In genomic region chr18:12394428-12394827, GRCh38 we compare ENCODE assay signal across 10 cellular contexts. TPM values are rescaled to one million over a fixed set of nuclear protein-coding genes. Genes with fewer than 3 reads are reported as not detected.
A peak's percentile ranks its signal among the peaks of the same experiment; 100 is the strongest.
DNase-seq lines count a peak whose midpoint lies in the region; ATAC-seq and TF ChIP-seq lines count a peak whose summit lies in the region.
"Had no signal": no experiment of that assay in that cellular context is flagged by ENCODE, and none has a peak within 500 bp of the region (broad histone marks: within the 10 kb centered on the region; RNA-seq: fewer than 3 reads in every experiment).

No MANE protein-coding gene starts in this region.

- no peak overlapping the region for H3K9ac ChIP-seq in KMS-11

- H3K4me2 ChIP-seq in KMS-11, result no peak overlapping the region

- no peaks in the 10 kb centered on the region for H3K9me3 ChIP-seq in body of pancreas
- H3K9me3 ChIP-seq in naive thymus-derived CD4-positive, alpha-beta T cell (ENCODE audit: control insufficient read depth in 2 of 3, low read length in 3 of 3), result no peaks in the 10 kb centered on the region

- no peak overlapping the region for H3K27ac Mint-ChIP-seq in naive thymus-derived CD4-positive, alpha-beta T cell
- no peak overlapping the region for H3K27ac Mint-ChIP-seq in effector memory CD8-positive, alpha-beta T cell

- no peak for TF ChIP-seq POLR2A in body of pancreas (IDR thresholded peaks at IDR 0.05)

- no peak overlapping the region for H2AFZ ChIP-seq in KMS-11 (ENCODE audit: low read depth)

- H3K4me1 Mint-ChIP-seq in naive thymus-derived CD4-positive, alpha-beta T cell, result peaks cover 0 to 3% (median 0%) of the 10 kb centered on the region in 7 donors
- no peaks in the 10 kb centered on the region for H3K4me1 Mint-ChIP-seq in effector memory CD8-positive, alpha-beta T cell (ENCODE audit: low read depth in 2 of 2)

- no peaks in the 10 kb centered on the region for H3K27me3 ChIP-seq in KMS-11 (ENCODE audit: insufficient read depth, low read depth)
- H3K27me3 ChIP-seq in body of pancreas, result no peaks in the 10 kb centered on the region
- no peaks in the 10 kb centered on the region for H3K27me3 ChIP-seq in naive thymus-derived CD4-positive, alpha-beta T cell (ENCODE audit: control insufficient read depth in 2 of 2, insufficient read depth in 2 of 2, low read length in 2 of 2)

- H3K79me2 ChIP-seq in KMS-11 (ENCODE audit: insufficient read depth, low read depth), result no peaks in the 10 kb centered on the region

- peak; percentile 49 for DNase-seq in DMS53 (lab: John Stamatoyannopoulos, UW)
- DNase-seq in DMS53 treated with DMSO at 0.1 percent for 48 hours (lab: John Stamatoyannopoulos, UW; ENCODE audit: unreplicated experiment), result no peak
- peak in 1 of 4 donors; percentile 31 for DNase-seq in body of pancreas
- DNase-seq in naive thymus-derived CD4-positive, alpha-beta T cell, result no peak
- no peak for DNase-seq in effector memory CD8-positive, alpha-beta T cell
- DNase-seq in effector CD4-positive, alpha-beta T cell, result no peak
- DNase-seq: hippocampal formation, NCI-H1436 had no signal

- CTCF ChIA-PET in naive thymus-derived CD4-positive, alpha-beta T cell (lab: Charles Lee), result interaction anchor here (0.6 kb wide), 1 partner anchor 330 kb away, joined by 3 read pairs; no protein-coding TSS in a partner anchor

- H3K9me3 Mint-ChIP-seq in naive thymus-derived CD4-positive, alpha-beta T cell, result peaks cover 0 to 2% (median 0%) of the 10 kb centered on the region in 11 donors
- H3K9me3 Mint-ChIP-seq in effector memory CD8-positive, alpha-beta T cell, result no peaks in the 10 kb centered on the region

- WGBS in body of pancreas, 2 donors, result 42 to 52% methylated on average over 8 of the region's 8 CpGs

- H3K36me3 Mint-ChIP-seq in naive thymus-derived CD4-positive, alpha-beta T cell, result no peaks in the 10 kb centered on the region
- no peaks in the 10 kb centered on the region for H3K36me3 Mint-ChIP-seq in effector memory CD8-positive, alpha-beta T cell (ENCODE audit: insufficient read depth)

- no peak overlapping the region for H3K4me3 ChIP-seq in KMS-11 (IDR thresholded peaks at IDR 0.05; ENCODE audit: insufficient read depth, low read depth, low read length)
- no peak overlapping the region for H3K4me3 ChIP-seq in body of pancreas
- no peak overlapping the region for H3K4me3 ChIP-seq in naive thymus-derived CD4-positive, alpha-beta T cell (ENCODE audit: low read length)

- peaks cover 5 to 25% (median 13%) of the 10 kb centered on the region in 5 donors for H3K27me3 Mint-ChIP-seq in naive thymus-derived CD4-positive, alpha-beta T cell
- peaks cover 32 to 34% of the 10 kb centered on the region in 2 donors for H3K27me3 Mint-ChIP-seq in effector memory CD8-positive, alpha-beta T cell

- intact Hi-C loops in body of pancreas (cut with DNase I), result no loop called here
- intact Hi-C loops in naive thymus-derived CD4-positive, alpha-beta T cell (cut with micrococcal nuclease), result loop anchor here in 1 of 2 donors (5.0 kb wide), 1 partner anchor 308 kb away; the partner anchor contains the start of genes CEP76 and PSMG2

- ATAC-seq in body of pancreas, result no peak
- ATAC-seq in naive thymus-derived CD4-positive, alpha-beta T cell, result peak; percentile 39
- no peak for ATAC-seq in effector memory CD8-positive, alpha-beta T cell (replicated peaks)
- ATAC-seq in HG03175 (IDR thresholded peaks at IDR 0.05; ENCODE audit: unreplicated experiment), result no peak

- H3K4me1 ChIP-seq in KMS-11 (ENCODE audit: low read depth, poor library complexity, severe bottlenecking), result peaks cover 23% of the 10 kb centered on the region
- H3K4me1 ChIP-seq in body of pancreas, result no peaks in the 10 kb centered on the region
- H3K4me1 ChIP-seq in naive thymus-derived CD4-positive, alpha-beta T cell (ENCODE audit: control insufficient read depth in 2 of 2, insufficient read depth in 2 of 2, low read length in 2 of 2), result no peaks in the 10 kb centered on the region

- H3K36me3 ChIP-seq in KMS-11 (ENCODE audit: insufficient read depth) (no peaks in the 10 kb centered on the region), body of pancreas (replicated peaks in 1 of 2; ENCODE audit: insufficient read depth in 1 of 2, low read depth in 2 of 2) (no peaks in the 10 kb centered on the region)
- no peaks in the 10 kb centered on the region for H3K36me3 ChIP-seq in naive thymus-derived CD4-positive, alpha-beta T cell (ENCODE audit: control insufficient read depth in 2 of 3, insufficient read depth in 3 of 3, low read length in 3 of 3)

- H3K27ac ChIP-seq in KMS-11, result no peak overlapping the region
- no peak overlapping the region for H3K27ac ChIP-seq in body of pancreas
- no peak overlapping the region for H3K27ac ChIP-seq in naive thymus-derived CD4-positive, alpha-beta T cell (ENCODE audit: low read depth, low read length)

- no peaks in the 10 kb centered on the region for H4K20me1 ChIP-seq in KMS-11 (ENCODE audit: insufficient read depth)

- POLR2A ChIA-PET in naive thymus-derived CD4-positive, alpha-beta T cell (lab: Charles Lee), result no interaction called here

- no peak overlapping the region for H3K4me3 Mint-ChIP-seq in naive thymus-derived CD4-positive, alpha-beta T cell
- H3K4me3 Mint-ChIP-seq in effector memory CD8-positive, alpha-beta T cell, result no peak overlapping the region

- TF ChIP-seq CTCF in KMS-11 (conservative IDR thresholded peaks at IDR 0.05; ENCODE audit: low read depth, low read length) (peak; percentile 41; the same call in 1 of the 2 replicates), body of pancreas (IDR thresholded peaks at IDR 0.05) (peak in 4 of 7 experiments; percentile 10 to 17 (median 16))

RNA-seq across cellular contexts. Expression of gene PRELID3A, which starts 13.3 kb away (rescaled TPM):
- total RNA-seq in body of pancreas, result not detected
- 1 to 10 TPM in 2 of 5 experiments, under 1 TPM in 3; 0.44 to 1.8 (median 0.92) TPM for total RNA-seq in naive thymus-derived CD4-positive, alpha-beta T cell
- polyA plus RNA-seq in naive thymus-derived CD4-positive, alpha-beta T cell, result not detected

RNA-seq across cellular contexts. Expression of gene AFG3L2, which starts 17.4 kb away (rescaled TPM):
- 10 to 100 TPM; 30.4 to 33.6 TPM for total RNA-seq in body of pancreas
- total RNA-seq in naive thymus-derived CD4-positive, alpha-beta T cell, result 10 to 100 TPM; 26.3 to 42.3 (median 32.0) TPM
- polyA plus RNA-seq in naive thymus-derived CD4-positive, alpha-beta T cell, result 10 to 100 TPM; 29.9 to 38.6 TPM
